25 cellular contexts compared by ENCODE assay signal in genomic region chr20:64265201-64265600, GRCh38.
"Had no signal": no experiment of that assay in that cellular context is flagged by ENCODE, and none has a peak within 500 bp of the region (broad histone marks: within the 10 kb centered on the region; RNA-seq: fewer than 3 reads in every experiment).

No MANE protein-coding gene starts in this region.

- H3K27me3 ChIP-seq: brain microvascular endothelial cell, dorsolateral prefrontal cortex, gastrocnemius medialis, thyroid gland had no signal

- H3K4me3 ChIP-seq: dorsolateral prefrontal cortex, gastrocnemius medialis, thyroid gland had no signal

- H3K9me3 ChIP-seq: gastrocnemius medialis, thyroid gland had no signal

- H3K36me3 Mint-ChIP-seq: activated naive CD8-positive, alpha-beta T cell had no signal

- DNase-seq: activated CD4-positive, alpha-beta T cell treated with anti-CD3 and anti-CD28 coated beads for 4 hours; activated CD8-positive, alpha-beta memory T cell treated with anti-CD3 and anti-CD28 coated beads, Interleukin-2, amount 50 U/mL, for 4 hours; activated CD8-positive, alpha-beta T cell treated with anti-CD3 and anti-CD28 coated beads, Interleukin-2, amount 10 ng/mL, durations not matched to agents 7 days and 5 days; activated gamma-delta T cell treated with Interleukin-2 at 50 U/mL for 16 hours; activated T-cell treated with anti-CD3 and anti-CD28 coated beads, Interleukin-2, amount 50 U/mL, for 72 hours; anterior cingulate cortex; brain microvascular endothelial cell; dorsolateral prefrontal cortex; endodermal cell; gastrocnemius medialis; islet precursor cell; nucleus accumbens; stimulated activated CD4-positive, alpha-beta T cell treated with anti-CD3 and anti-CD28 coated beads, Interleukin-2, amount 100 ng/mL, for 48 hours; stimulated activated naive B cell treated with anti-CD40 and anti-IgM and Interleukin-4, amounts not matched to agents 10 μg/mL and 1 μg/mL and 100 μg/mL, for 72 hours; thyroid gland had no signal

- H3K4me3 Mint-ChIP-seq: activated CD8-positive, alpha-beta T cell treated with anti-CD3 and anti-CD28 coated beads, Interleukin-2, amount 10 ng/mL, durations not matched to agents 7 days and 5 days; activated naive CD8-positive, alpha-beta T cell; activated T-cell treated with anti-CD3 and anti-CD28 coated beads, Interleukin-2, amount 50 U/mL, for 72 hours; endodermal cell; memory B cell; natural killer cell treated with Interleukin-12 subunit alpha and Interleukin-12 subunit beta and Interleukin-15 and Interleukin-18, amount 100 ng/mL, for 72 hours; stimulated activated naive B cell treated with anti-CD40 and anti-IgM and Interleukin-4, amounts not matched to agents 10 μg/mL and 1 μg/mL and 100 μg/mL, for 72 hours; T-helper 1 cell treated with Interleukin-12 subunit alpha and Interleukin-12 subunit beta and Interleukin-4 antibody, amounts not matched to agents 30 μg/mL and 1 μg/mL, for 36 hours; WTC11 had no signal

- H3K27ac ChIP-seq: brain microvascular endothelial cell, thyroid gland had no signal

- H3K27me3 Mint-ChIP-seq: activated naive CD8-positive, alpha-beta T cell; memory B cell; natural killer cell treated with Interleukin-12 subunit alpha and Interleukin-12 subunit beta and Interleukin-15 and Interleukin-18, amount 100 ng/mL, for 72 hours; progenitor cell of endocrine pancreas; stimulated activated naive B cell treated with anti-CD40 and anti-IgM and Interleukin-4, amounts not matched to agents 10 μg/mL and 1 μg/mL and 100 μg/mL, for 72 hours had no signal

- ATAC-seq: activated CD8-positive, alpha-beta T cell treated with anti-CD3 and anti-CD28 coated beads, Interleukin-2, amount 10 ng/mL, durations not matched to agents 7 days and 5 days; activated T-cell treated with anti-CD3 and anti-CD28 coated beads, Interleukin-2, amount 50 U/mL, for 72 hours; gastrocnemius medialis; left lobe of liver; natural killer cell treated with Interleukin-12 subunit alpha and Interleukin-12 subunit beta and Interleukin-15 and Interleukin-18, amount 100 ng/mL, for 72 hours; sciatic nerve; stimulated activated naive B cell treated with anti-CD40 and anti-IgM and Interleukin-4, amounts not matched to agents 10 μg/mL and 1 μg/mL and 100 μg/mL, for 72 hours; WTC11 had no signal

- H3K27ac Mint-ChIP-seq: activated CD8-positive, alpha-beta T cell treated with anti-CD3 and anti-CD28 coated beads, Interleukin-2, amount 10 ng/mL, durations not matched to agents 7 days and 5 days; activated T-cell treated with anti-CD3 and anti-CD28 coated beads, Interleukin-2, amount 50 U/mL, for 72 hours; endodermal cell; memory B cell; natural killer cell treated with Interleukin-12 subunit alpha and Interleukin-12 subunit beta and Interleukin-15 and Interleukin-18, amount 100 ng/mL, for 72 hours; progenitor cell of endocrine pancreas; stimulated activated naive B cell treated with anti-CD40 and anti-IgM and Interleukin-4, amounts not matched to agents 10 μg/mL and 1 μg/mL and 100 μg/mL, for 72 hours; T-helper 1 cell treated with Interleukin-12 subunit alpha and Interleukin-12 subunit beta and Interleukin-4 antibody, amounts not matched to agents 30 μg/mL and 1 μg/mL, for 36 hours; WTC11 had no signal

- H3K9me3 Mint-ChIP-seq: activated T-cell treated with anti-CD3 and anti-CD28 coated beads, Interleukin-2, amount 50 U/mL, for 72 hours; memory B cell; natural killer cell treated with Interleukin-12 subunit alpha and Interleukin-12 subunit beta and Interleukin-15 and Interleukin-18, amount 100 ng/mL, for 72 hours; stimulated activated naive B cell treated with anti-CD40 and anti-IgM and Interleukin-4, amounts not matched to agents 10 μg/mL and 1 μg/mL and 100 μg/mL, for 72 hours; T-helper 1 cell treated with Interleukin-12 subunit alpha and Interleukin-12 subunit beta and Interleukin-4 antibody, amounts not matched to agents 30 μg/mL and 1 μg/mL, for 36 hours had no signal

- FAIRE-seq: TTC549, urothelium cell line had no signal
